ENCODE assay signal across 12 cellular contexts in the genomic region with DNA sequence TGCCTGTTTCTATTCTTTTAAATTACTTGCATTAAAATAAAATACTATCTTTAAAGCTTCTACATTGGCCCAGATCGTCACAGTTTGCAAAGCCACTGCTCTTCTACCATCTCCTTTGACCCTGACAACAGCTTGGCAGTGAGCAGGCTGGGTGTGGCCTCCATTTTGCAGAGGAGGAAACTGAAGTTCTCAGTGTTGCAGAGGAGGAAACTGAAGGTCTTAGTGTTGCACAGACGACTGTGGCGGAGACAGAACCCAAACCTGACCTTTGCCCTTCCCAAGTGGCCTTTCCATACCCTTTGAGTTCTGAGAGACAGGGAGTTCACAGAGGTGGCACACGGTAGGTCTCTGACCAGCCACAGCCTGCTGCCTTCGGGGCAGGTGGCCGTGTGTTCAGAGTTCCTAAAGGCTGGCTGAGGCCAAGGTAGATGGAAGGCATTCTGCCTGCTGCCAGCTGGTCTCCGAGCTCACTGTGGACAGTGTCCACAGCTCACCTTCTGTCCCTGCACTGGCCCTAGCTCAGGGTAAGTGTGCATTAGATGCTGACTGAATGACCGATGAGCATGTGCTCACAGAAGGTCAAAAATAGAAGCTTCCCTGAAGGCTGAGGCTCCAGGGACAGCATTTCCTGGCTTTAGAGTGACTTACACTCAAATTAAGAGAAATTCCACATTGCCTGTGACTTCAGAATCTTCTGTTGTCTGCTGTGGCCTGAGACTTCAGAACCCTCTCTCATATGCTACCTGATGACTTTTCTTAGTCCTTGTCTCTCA.
"Had no signal": no experiment of that assay in that cellular context is flagged by ENCODE, and none has a peak within 500 bp of the region (broad histone marks: within the 10 kb centered on the region; RNA-seq: fewer than 3 reads in every experiment).

No MANE protein-coding gene starts in this region.

- H3K4me1 Mint-ChIP-seq: activated CD8-positive, alpha-beta memory T cell treated with anti-CD3 and anti-CD28 coated beads, Interleukin-2, amount 10 ng/mL, durations not matched to agents 7 days and 5 days; activated naive CD4-positive, alpha-beta T cell treated with anti-CD3 and anti-CD28 coated beads, Interleukin-2, amount 50 U/mL, for 24 hours; stimulated activated effector memory CD8-positive, alpha-beta T cell treated with anti-CD3 and anti-CD28 coated beads, Interleukin-12 subunit alpha, Interleukin-12 subunit beta, amount 100 ng/mL, for 72 hours had no signal

- H3K27ac ChIP-seq: adrenal gland, cardiac muscle cell, ovary, uterus had no signal

- H3K4me1 ChIP-seq: uterus had no signal

- H3K27me3 Mint-ChIP-seq: activated CD8-positive, alpha-beta memory T cell treated with anti-CD3 and anti-CD28 coated beads, Interleukin-2, amount 10 ng/mL, durations not matched to agents 7 days and 5 days; activated T-cell treated with anti-CD3 and anti-CD28 coated beads, Interleukin-2, amount 50 U/mL, for 24 hours had no signal

- H3K36me3 ChIP-seq: adrenal gland, cardiac muscle cell, ovary, uterus had no signal

- H3K9me3 ChIP-seq: adrenal gland, ovary, uterus had no signal

- ATAC-seq: activated CD8-positive, alpha-beta memory T cell treated with anti-CD3 and anti-CD28 coated beads, Interleukin-2, amount 10 ng/mL, durations not matched to agents 7 days and 5 days; stimulated activated effector memory CD8-positive, alpha-beta T cell treated with anti-CD3 and anti-CD28 coated beads, Interleukin-12 subunit alpha, Interleukin-12 subunit beta, amount 100 ng/mL, for 72 hours had no signal

- H3K27me3 ChIP-seq: adrenal gland, cardiac muscle cell, ovary, uterus had no signal

- H3K4me3 Mint-ChIP-seq: activated CD8-positive, alpha-beta memory T cell treated with anti-CD3 and anti-CD28 coated beads, Interleukin-2, amount 10 ng/mL, durations not matched to agents 7 days and 5 days; activated naive CD4-positive, alpha-beta T cell treated with anti-CD3 and anti-CD28 coated beads, Interleukin-2, amount 50 U/mL, for 24 hours; activated T-cell treated with anti-CD3 and anti-CD28 coated beads, Interleukin-2, amount 50 U/mL, for 24 hours; stimulated activated effector memory CD8-positive, alpha-beta T cell treated with anti-CD3 and anti-CD28 coated beads, Interleukin-12 subunit alpha, Interleukin-12 subunit beta, amount 100 ng/mL, for 72 hours had no signal

- H3K4me3 ChIP-seq: adrenal gland, cardiac muscle cell, ovary, uterus had no signal

- H3K36me3 Mint-ChIP-seq: activated CD8-positive, alpha-beta memory T cell treated with anti-CD3 and anti-CD28 coated beads, Interleukin-2, amount 10 ng/mL, durations not matched to agents 7 days and 5 days; activated naive CD4-positive, alpha-beta T cell treated with anti-CD3 and anti-CD28 coated beads, Interleukin-2, amount 50 U/mL, for 24 hours; stimulated activated effector memory CD8-positive, alpha-beta T cell treated with anti-CD3 and anti-CD28 coated beads, Interleukin-12 subunit alpha, Interleukin-12 subunit beta, amount 100 ng/mL, for 72 hours had no signal

- DNase-seq: activated CD4-positive, CD25-positive, alpha-beta regulatory T cell treated with anti-CD3 and anti-CD28 coated beads, Interleukin-2, amount 50 U/mL, for 72 hours; activated CD8-positive, alpha-beta memory T cell treated with anti-CD3 and anti-CD28 coated beads, Interleukin-2, amount 10 ng/mL, durations not matched to agents 7 days and 5 days; activated effector memory CD4-positive, alpha-beta T cell treated with Interleukin-2 at 50 U/mL for 16 hours; activated T-cell treated with anti-CD3 and anti-CD28 coated beads, Interleukin-2, amount 50 U/mL, for 24 hours; hypothalamus; mesenchymal stem cell; ovary; uterus had no signal

- H3K27ac Mint-ChIP-seq: activated CD8-positive, alpha-beta memory T cell treated with anti-CD3 and anti-CD28 coated beads, Interleukin-2, amount 10 ng/mL, durations not matched to agents 7 days and 5 days; activated naive CD4-positive, alpha-beta T cell treated with anti-CD3 and anti-CD28 coated beads, Interleukin-2, amount 50 U/mL, for 24 hours; activated T-cell treated with anti-CD3 and anti-CD28 coated beads, Interleukin-2, amount 50 U/mL, for 24 hours; stimulated activated effector memory CD8-positive, alpha-beta T cell treated with anti-CD3 and anti-CD28 coated beads, Interleukin-12 subunit alpha, Interleukin-12 subunit beta, amount 100 ng/mL, for 72 hours had no signal

- H3K9me3 Mint-ChIP-seq: activated naive CD4-positive, alpha-beta T cell treated with anti-CD3 and anti-CD28 coated beads, Interleukin-2, amount 50 U/mL, for 24 hours; activated T-cell treated with anti-CD3 and anti-CD28 coated beads, Interleukin-2, amount 50 U/mL, for 24 hours; stimulated activated effector memory CD8-positive, alpha-beta T cell treated with anti-CD3 and anti-CD28 coated beads, Interleukin-12 subunit alpha, Interleukin-12 subunit beta, amount 100 ng/mL, for 72 hours had no signal
